In genomic region chr6:34025851-34026250, GRCh38 we compare ENCODE assay signal across 27 cellular contexts.
DNase-seq lines count a peak whose midpoint lies in the region; TF ChIP-seq lines count a peak whose summit lies in the region.
"Had no signal": no experiment of that assay in that cellular context is flagged by ENCODE, and none has a peak within 500 bp of the region (broad histone marks: within the 10 kb centered on the region; RNA-seq: fewer than 3 reads in every experiment).

No MANE protein-coding gene starts in this region.

- no peak overlapping the region for H3K4me2 ChIP-seq in OCI-LY7 (ENCODE audit: low read length)

- no peaks in the 10 kb centered on the region for H3K79me2 ChIP-seq in OCI-LY7 (ENCODE audit: insufficient read depth, low read depth, low read length)

- peak; percentile 17 for DNase-seq in NCI-H1092 (lab: John Stamatoyannopoulos, UW)
- no peak for DNase-seq in NCI-H1092 treated with DMSO at 0.1 percent for 48 hours (lab: John Stamatoyannopoulos, UW)
- peak; percentile 83 for DNase-seq in NCI-H69 (lab: John Stamatoyannopoulos, UW)
- peak; percentile 45 for DNase-seq in left kidney (ENCODE audit: low read depth, low spot score)
- no peak for DNase-seq in activated CD4-positive, alpha-beta T cell treated with anti-CD3 and anti-CD28 coated beads, Interleukin-2, amount 50 U/mL, for 4 hours
- DNase-seq in OCI-LY7 (ENCODE audit: low spot score), result no peak
- no peak for DNase-seq in NCI-H510A (lab: John Stamatoyannopoulos, UW)
- DNase-seq in activated CD4-positive, alpha-beta T cell treated with anti-CD3 and anti-CD28 coated beads for 48 hours, result no peak
- DNase-seq: activated CD4-positive, alpha-beta memory T cell treated with anti-CD3 and anti-CD28 coated beads, Interleukin-2, amount 10 ng/mL, durations not matched to agents 7 days and 5 days; activated CD8-positive, alpha-beta memory T cell treated with anti-CD3 and anti-CD28 coated beads, Interleukin-2, amount 50 U/mL, for 4 hours; activated naive CD4-positive, alpha-beta T cell treated with anti-CD3 and anti-CD28 coated beads for 36 hours; brain microvascular endothelial cell; DMS79 treated with DMSO at 0.1 percent for 48 hours; esophagus squamous epithelium; foreskin keratinocyte; GF-D8; natural killer cell; NCI-H2171; NCI-H510A treated with DMSO at 0.1 percent for 48 hours; PC-3; small intestine; stimulated activated naive B cell treated with anti-CD40 and anti-IgM and Interleukin-4, amounts not matched to agents 10 μg/mL and 1 μg/mL and 100 μg/mL, for 72 hours; trophoblast cell had no signal

- intact Hi-C loops in OCI-LY7 (cut with micrococcal nuclease; ENCODE audit: unreplicated experiment), result no loop called here

- POLR2A ChIA-PET in OCI-LY7 (lab: Charles Lee), result no interaction called here

- no peak overlapping the region for H3K4me3 ChIP-seq in OCI-LY7 (ENCODE audit: low read depth, low read length, poor library complexity, severe bottlenecking)
- H3K4me3 ChIP-seq: esophagus squamous epithelium, heart left ventricle, right atrium auricular region, SK-N-MC had no signal

- BruUV-seq in OCI-LY7 (replicated peaks; lab: Mats Ljungman, UMichigan), result no TSS peak

- H3K4me1 ChIP-seq in OCI-LY7 (ENCODE audit: insufficient read depth, low read length, poor library complexity, severe bottlenecking), result peaks cover 8% of the 10 kb centered on the region
- H3K4me1 ChIP-seq: esophagus squamous epithelium, foreskin keratinocyte, heart left ventricle, right atrium auricular region had no signal

- no peak overlapping the region for H3K27ac ChIP-seq in OCI-LY7 (ENCODE audit: low read depth, low read length, poor library complexity, severe bottlenecking)
- H3K27ac ChIP-seq: 22Rv1, brain microvascular endothelial cell, esophagus squamous epithelium, foreskin keratinocyte, heart left ventricle, right atrium auricular region, SK-N-MC had no signal

- no peaks in the 10 kb centered on the region for H3K9me2 ChIP-seq in OCI-LY7 (ENCODE audit: insufficient read depth, low read length)

- CTCF ChIA-PET in OCI-LY7 (lab: Charles Lee; ENCODE audit: unreplicated experiment), result no interaction called here

- no peaks in the 10 kb centered on the region for H3K36me3 ChIP-seq in OCI-LY7 (ENCODE audit: insufficient read depth, low read length)
- H3K36me3 ChIP-seq: brain microvascular endothelial cell, esophagus squamous epithelium, heart left ventricle, right atrium auricular region had no signal

- H3K9me3 ChIP-seq in OCI-LY7 (ENCODE audit: low read length), result no peaks in the 10 kb centered on the region
- H3K9me3 ChIP-seq: esophagus squamous epithelium had no signal

- TF ChIP-seq CTCF in OCI-LY7 (conservative IDR thresholded peaks at IDR 0.05; ENCODE audit: low read length), result no peak

- no peak overlapping the region for H2AFZ ChIP-seq in OCI-LY7 (ENCODE audit: low read length)

- no peaks in the 10 kb centered on the region for H4K20me1 ChIP-seq in OCI-LY7 (ENCODE audit: insufficient read depth, low read length)

Comparison
In these comparisons a context has a peak if more than half of its experiments do, and no peak if none do; other contexts are left out.
1. DNase-seq: peak in NCI-H1092 (single experiment), NCI-H69 (single experiment) and left kidney (single experiment); none in NCI-H1092 treated with DMSO at 0.1 percent for 48 hours (single experiment), activated CD4-positive, alpha-beta T cell treated with anti-CD3 and anti-CD28 coated beads, Interleukin-2, amount 50 U/mL, for 4 hours (0 of 2), OCI-LY7 (single experiment), NCI-H510A (single experiment) and activated CD4-positive, alpha-beta T cell treated with anti-CD3 and anti-CD28 coated beads for 48 hours (single experiment).